In genomic region chr13:75455962-75456361, GRCh38 we compare ENCODE assay signal across 23 cellular contexts.
"Had no signal": no experiment of that assay in that cellular context is flagged by ENCODE, and none has a peak within 500 bp of the region (broad histone marks: within the 10 kb centered on the region; RNA-seq: fewer than 3 reads in every experiment).

No MANE protein-coding gene starts in this region.

- H3K36me3 ChIP-seq: breast epithelium, left lung, ovary, uterus had no signal

- DNase-seq: activated CD4-positive, alpha-beta T cell treated with anti-CD3 and anti-CD28 coated beads for 36 hours; activated CD4-positive, CD25-positive, alpha-beta regulatory T cell; activated CD8-positive, alpha-beta memory T cell treated with anti-CD3 and anti-CD28 coated beads, Interleukin-2, amount 10 ng/mL, durations not matched to agents 7 days and 5 days; activated CD8-positive, alpha-beta T cell treated with anti-CD3 and anti-CD28 coated beads, Interleukin-2, amount 10 ng/mL, durations not matched to agents 7 days and 5 days; activated naive CD4-positive, alpha-beta T cell; activated T-cell treated with anti-CD3 and anti-CD28 coated beads, Interleukin-2, amount 50 U/mL, for 48 hours; central memory CD4-positive, alpha-beta T cell; foreskin keratinocyte; kidney glomerular epithelial cell; left lung; ovary; stimulated activated CD4-positive, alpha-beta T cell treated with anti-CD3 and anti-CD28 coated beads, Interleukin-1b, Interleukin-23, amount 100 ng/mL, for 48 hours; stimulated activated CD4-positive, alpha-beta T cell treated with anti-CD3 and anti-CD28 coated beads, Interleukin-4, amount 100 ng/mL, for 4 hours; stimulated activated CD8-positive, alpha-beta memory T cell treated with anti-CD3 and anti-CD28 coated beads, Interleukin-4, amount 100 ng/mL, for 48 hours; stimulated activated naive CD8-positive, alpha-beta T cell treated with anti-CD3 and anti-CD28 coated beads, Interleukin-15, amount 100 ng/mL, for 72 hours; substantia nigra; uterus had no signal

- H3K4me3 ChIP-seq: breast epithelium, left lung, lung, ovary, smooth muscle cell, uterus had no signal

- FAIRE-seq: endothelial cell of umbilical vein had no signal

- H3K4me2 ChIP-seq: smooth muscle cell had no signal

- H3K27ac ChIP-seq: foreskin keratinocyte, left lung, ovary, uterus had no signal

- ATAC-seq: activated CD4-positive, alpha-beta T cell treated with anti-CD3 and anti-CD28 coated beads for 36 hours; activated CD8-positive, alpha-beta memory T cell treated with anti-CD3 and anti-CD28 coated beads, Interleukin-2, amount 10 ng/mL, durations not matched to agents 7 days and 5 days; activated CD8-positive, alpha-beta T cell treated with anti-CD3 and anti-CD28 coated beads, Interleukin-2, amount 10 ng/mL, durations not matched to agents 7 days and 5 days; activated naive CD4-positive, alpha-beta T cell treated with anti-CD3 and anti-CD28 coated beads, Interleukin-2, amount 50 U/mL, for 72 hours; foreskin keratinocyte; left lung; stimulated activated memory B cell treated with anti-CD40 and anti-IgM and Interleukin-4, amounts not matched to agents 10 μg/mL and 1 μg/mL and 100 μg/mL, for 72 hours; stimulated activated naive CD8-positive, alpha-beta T cell treated with anti-CD3 and anti-CD28 coated beads, Interleukin-15, amount 100 ng/mL, for 72 hours had no signal

- H3K4me1 ChIP-seq: breast epithelium, left lung, uterus had no signal

- H3K9me3 ChIP-seq: breast epithelium, left lung, ovary, uterus had no signal

- H3K27me3 ChIP-seq: breast epithelium, foreskin keratinocyte, left lung, ovary, uterus had no signal
